In the genomic region with DNA sequence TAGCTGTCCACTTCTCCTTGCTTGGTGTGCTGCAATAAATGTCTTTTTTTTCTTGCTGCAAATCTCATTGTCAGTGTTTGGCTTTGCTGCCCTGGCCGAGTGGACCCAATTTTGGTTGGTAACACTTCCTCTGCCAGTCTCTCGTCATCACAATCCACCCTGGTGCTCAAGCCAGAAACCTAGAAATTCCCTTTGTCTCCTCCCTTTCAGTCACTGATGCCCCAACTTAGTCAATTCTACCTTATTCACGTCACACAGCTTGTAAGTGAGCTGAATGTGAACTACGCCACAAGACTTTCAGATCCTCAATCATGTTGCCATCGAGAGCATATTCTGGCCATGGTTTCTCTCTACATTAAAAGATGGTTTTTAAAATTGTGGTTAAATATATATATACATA, we compare ENCODE assay signal across 15 cellular contexts. TPM values are rescaled to one million over a fixed set of nuclear protein-coding genes. Genes with fewer than 3 reads are reported as not detected.
DNase-seq lines count a peak whose midpoint lies in the region; ATAC-seq and TF ChIP-seq lines count a peak whose summit lies in the region.
"Had no signal": no experiment of that assay in that cellular context is flagged by ENCODE, and none has a peak within 500 bp of the region (broad histone marks: within the 10 kb centered on the region; RNA-seq: fewer than 3 reads in every experiment).

No MANE protein-coding gene starts in this region.

- DNase-seq in naive B cell (no peak), NOMO-1 treated with dmso at 0.1 percent for 144 hours (lab: John Stamatoyannopoulos, UW; ENCODE audit: unreplicated experiment) (no peak), NCI-H2081 (lab: John Stamatoyannopoulos, UW) (no peak), NCI-H345 treated with DMSO at 0.1 percent for 48 hours (lab: John Stamatoyannopoulos, UW; ENCODE audit: unreplicated experiment) (no peak)
- DNase-seq: activated effector memory CD4-positive, alpha-beta T cell treated with Interleukin-2 at 50 U/mL for 16 hours; Calu3; central memory CD4-positive, alpha-beta T cell; KG1; SHP77 treated with DMSO at 0.1 percent for 48 hours had no signal

- H3K4me3 Mint-ChIP-seq in naive B cell, result no peak overlapping the region
- H3K4me3 Mint-ChIP-seq: type B pancreatic cell had no signal

- H3K4me1 Mint-ChIP-seq in naive B cell, result peaks cover 0 to 4% (median 2%) of the 10 kb centered on the region in 3 donors

- ATAC-seq in GM19023 (IDR thresholded peaks at IDR 0.05; ENCODE audit: unreplicated experiment) (peak; percentile 82), GM21717 (IDR thresholded peaks at IDR 0.05; ENCODE audit: unreplicated experiment) (peak; percentile 92), HG03097 (IDR thresholded peaks at IDR 0.05; ENCODE audit: low FRiP score, unreplicated experiment) (peak; percentile 86), naive B cell (ENCODE audit: low read depth in 2 of 2) (peak; percentile 33 to 58), SK-N-SH treated with all-trans-retinoic acid at 6 μM for 48 hours (no peak)
- ATAC-seq: esophagus mucosa had no signal

- H3K36me3 Mint-ChIP-seq in naive B cell, result no peaks in the 10 kb centered on the region
- H3K36me3 Mint-ChIP-seq: type B pancreatic cell had no signal

- H3K9me3 Mint-ChIP-seq in naive B cell, result peaks cover 0 to 2% (median 0%) of the 10 kb centered on the region in 7 donors
- H3K9me3 Mint-ChIP-seq: type B pancreatic cell had no signal

- H3K27me3 Mint-ChIP-seq in naive B cell, result peaks cover 33 to 48% (median 44%) of the 10 kb centered on the region in 3 donors

- H3K27ac Mint-ChIP-seq in naive B cell, result peak overlapping the region in 1 of 6 donors; percentile 3
- H3K27ac Mint-ChIP-seq: type B pancreatic cell had no signal

TF ChIP-seq in SK-N-SH treated with all-trans-retinoic acid at 6 μM for 48 hours, 23 proteins besides CTCF, POLR2A, EP300 and RAD21:
- no peak for TF ChIP-seq ARNTL (CRISPR knock-in tag; IDR thresholded peaks at IDR 0.05; ENCODE audit: borderline replicate concordance, low read depth)
- TF ChIP-seq OSR1 (CRISPR knock-in tag; IDR thresholded peaks at IDR 0.05), result no peak
- TF ChIP-seq, protein P1, sequence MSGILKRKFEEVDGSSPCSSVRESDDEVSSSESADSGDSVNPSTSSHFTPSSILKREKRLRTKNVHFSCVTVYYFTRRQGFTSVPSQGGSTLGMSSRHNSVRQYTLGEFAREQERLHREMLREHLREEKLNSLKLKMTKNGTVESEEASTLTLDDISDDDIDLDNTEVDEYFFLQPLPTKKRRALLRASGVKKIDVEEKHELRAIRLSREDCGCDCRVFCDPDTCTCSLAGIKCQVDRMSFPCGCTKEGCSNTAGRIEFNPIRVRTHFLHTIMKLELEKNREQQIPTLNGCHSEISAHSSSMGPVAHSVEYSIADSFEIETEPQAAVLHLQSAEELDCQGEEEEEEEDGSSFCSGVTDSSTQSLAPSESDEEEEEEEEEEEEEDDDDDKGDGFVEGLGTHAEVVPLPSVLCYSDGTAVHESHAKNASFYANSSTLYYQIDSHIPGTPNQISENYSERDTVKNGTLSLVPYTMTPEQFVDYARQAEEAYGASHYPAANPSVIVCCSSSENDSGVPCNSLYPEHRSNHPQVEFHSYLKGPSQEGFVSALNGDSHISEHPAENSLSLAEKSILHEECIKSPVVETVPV (CRISPR knock-in tag; IDR thresholded peaks at IDR 0.05), result no peak
- TF ChIP-seq GLIS3 (CRISPR knock-in tag; IDR thresholded peaks at IDR 0.05), result no peak
- TF ChIP-seq, protein P2, sequence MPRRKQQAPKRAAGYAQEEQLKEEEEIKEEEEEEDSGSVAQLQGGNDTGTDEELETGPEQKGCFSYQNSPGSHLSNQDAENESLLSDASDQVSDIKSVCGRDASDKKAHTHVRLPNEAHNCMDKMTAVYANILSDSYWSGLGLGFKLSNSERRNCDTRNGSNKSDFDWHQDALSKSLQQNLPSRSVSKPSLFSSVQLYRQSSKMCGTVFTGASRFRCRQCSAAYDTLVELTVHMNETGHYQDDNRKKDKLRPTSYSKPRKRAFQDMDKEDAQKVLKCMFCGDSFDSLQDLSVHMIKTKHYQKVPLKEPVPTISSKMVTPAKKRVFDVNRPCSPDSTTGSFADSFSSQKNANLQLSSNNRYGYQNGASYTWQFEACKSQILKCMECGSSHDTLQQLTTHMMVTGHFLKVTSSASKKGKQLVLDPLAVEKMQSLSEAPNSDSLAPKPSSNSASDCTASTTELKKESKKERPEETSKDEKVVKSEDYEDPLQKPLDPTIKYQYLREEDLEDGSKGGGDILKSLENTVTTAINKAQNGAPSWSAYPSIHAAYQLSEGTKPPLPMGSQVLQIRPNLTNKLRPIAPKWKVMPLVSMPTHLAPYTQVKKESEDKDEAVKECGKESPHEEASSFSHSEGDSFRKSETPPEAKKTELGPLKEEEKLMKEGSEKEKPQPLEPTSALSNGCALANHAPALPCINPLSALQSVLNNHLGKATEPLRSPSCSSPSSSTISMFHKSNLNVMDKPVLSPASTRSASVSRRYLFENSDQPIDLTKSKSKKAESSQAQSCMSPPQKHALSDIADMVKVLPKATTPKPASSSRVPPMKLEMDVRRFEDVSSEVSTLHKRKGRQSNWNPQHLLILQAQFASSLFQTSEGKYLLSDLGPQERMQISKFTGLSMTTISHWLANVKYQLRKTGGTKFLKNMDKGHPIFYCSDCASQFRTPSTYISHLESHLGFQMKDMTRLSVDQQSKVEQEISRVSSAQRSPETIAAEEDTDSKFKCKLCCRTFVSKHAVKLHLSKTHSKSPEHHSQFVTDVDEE (CRISPR knock-in tag; IDR thresholded peaks at IDR 0.05), result no peak
- no peak for TF ChIP-seq TOX (CRISPR knock-in tag; IDR thresholded peaks at IDR 0.05; ENCODE audit: borderline replicate concordance)
- no peak for TF ChIP-seq RARB (CRISPR knock-in tag; IDR thresholded peaks at IDR 0.05)
- TF ChIP-seq, protein P3, sequence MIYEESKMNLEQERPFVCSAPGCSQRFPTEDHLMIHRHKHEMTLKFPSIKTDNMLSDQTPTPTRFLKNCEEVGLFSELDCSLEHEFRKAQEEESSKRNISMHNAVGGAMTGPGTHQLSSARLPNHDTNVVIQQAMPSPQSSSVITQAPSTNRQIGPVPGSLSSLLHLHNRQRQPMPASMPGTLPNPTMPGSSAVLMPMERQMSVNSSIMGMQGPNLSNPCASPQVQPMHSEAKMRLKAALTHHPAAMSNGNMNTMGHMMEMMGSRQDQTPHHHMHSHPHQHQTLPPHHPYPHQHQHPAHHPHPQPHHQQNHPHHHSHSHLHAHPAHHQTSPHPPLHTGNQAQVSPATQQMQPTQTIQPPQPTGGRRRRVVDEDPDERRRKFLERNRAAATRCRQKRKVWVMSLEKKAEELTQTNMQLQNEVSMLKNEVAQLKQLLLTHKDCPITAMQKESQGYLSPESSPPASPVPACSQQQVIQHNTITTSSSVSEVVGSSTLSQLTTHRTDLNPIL (CRISPR knock-in tag; IDR thresholded peaks at IDR 0.05; ENCODE audit: low read depth), result no peak
- TF ChIP-seq CSDC2 (CRISPR knock-in tag; IDR thresholded peaks at IDR 0.05), result no peak
- no peak for TF ChIP-seq ESRRG (CRISPR knock-in tag; IDR thresholded peaks at IDR 0.05)
- TF ChIP-seq, protein P4, sequence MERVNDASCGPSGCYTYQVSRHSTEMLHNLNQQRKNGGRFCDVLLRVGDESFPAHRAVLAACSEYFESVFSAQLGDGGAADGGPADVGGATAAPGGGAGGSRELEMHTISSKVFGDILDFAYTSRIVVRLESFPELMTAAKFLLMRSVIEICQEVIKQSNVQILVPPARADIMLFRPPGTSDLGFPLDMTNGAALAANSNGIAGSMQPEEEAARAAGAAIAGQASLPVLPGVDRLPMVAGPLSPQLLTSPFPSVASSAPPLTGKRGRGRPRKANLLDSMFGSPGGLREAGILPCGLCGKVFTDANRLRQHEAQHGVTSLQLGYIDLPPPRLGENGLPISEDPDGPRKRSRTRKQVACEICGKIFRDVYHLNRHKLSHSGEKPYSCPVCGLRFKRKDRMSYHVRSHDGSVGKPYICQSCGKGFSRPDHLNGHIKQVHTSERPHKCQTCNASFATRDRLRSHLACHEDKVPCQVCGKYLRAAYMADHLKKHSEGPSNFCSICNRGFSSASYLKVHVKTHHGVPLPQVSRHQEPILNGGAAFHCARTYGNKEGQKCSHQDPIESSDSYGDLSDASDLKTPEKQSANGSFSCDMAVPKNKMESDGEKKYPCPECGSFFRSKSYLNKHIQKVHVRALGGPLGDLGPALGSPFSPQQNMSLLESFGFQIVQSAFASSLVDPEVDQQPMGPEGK (CRISPR knock-in tag; IDR thresholded peaks at IDR 0.05; ENCODE audit: borderline replicate concordance), result no peak
- no peak for TF ChIP-seq ZNF70 (CRISPR knock-in tag; IDR thresholded peaks at IDR 0.05)
- TF ChIP-seq TCF4 (CRISPR knock-in tag; IDR thresholded peaks at IDR 0.05; ENCODE audit: borderline replicate concordance), result no peak

RNA-seq across cellular contexts. Expression of a gene that starts 13.0 kb away (rescaled TPM):
- polyA plus RNA-seq in naive B cell (ENCODE audit: low read depth in 6 of 6), result 1 to 10 TPM; 4.6 to 7.8 (median 6.3) TPM

RNA-seq across cellular contexts. Expression of a gene that starts 42.4 kb away (rescaled TPM):
- polyA plus RNA-seq in naive B cell (ENCODE audit: low read depth in 6 of 6), result not detected
